13 cellular contexts compared by ENCODE assay signal in genomic region chr3:73592154-73592877, GRCh38. TPM values are rescaled to one million over a fixed set of nuclear protein-coding genes. Genes with fewer than 3 reads are reported as not detected.
DNase-seq lines count a peak whose midpoint lies in the region; ATAC-seq and TF ChIP-seq lines count a peak whose summit lies in the region.
"Had no signal": no experiment of that assay in that cellular context is flagged by ENCODE, and none has a peak within 500 bp of the region (broad histone marks: within the 10 kb centered on the region; RNA-seq: fewer than 3 reads in every experiment).

No MANE protein-coding gene starts in this region.

- H3K27me3 Mint-ChIP-seq in brain (peaks cover 4% of the 10 kb centered on the region), Calu3 (ENCODE audit: unreplicated experiment) (no peaks in the 10 kb centered on the region)
- no peaks in the 10 kb centered on the region for H3K27me3 Mint-ChIP-seq in activated CD8-positive, alpha-beta T cell treated with anti-CD3 and anti-CD28 coated beads for 36 hours
- H3K27me3 Mint-ChIP-seq: activated CD4-positive, alpha-beta memory T cell treated with anti-CD3 and anti-CD28 coated beads for 36 hours had no signal

- BruUV-seq in Calu3 (replicated peaks; lab: Mats Ljungman, UMichigan), result no TSS peak

- peaks cover 0 to 13% (median 0%) of the 10 kb centered on the region in 5 experiments for H3K9me3 Mint-ChIP-seq in brain
- H3K9me3 Mint-ChIP-seq in activated CD8-positive, alpha-beta T cell treated with anti-CD3 and anti-CD28 coated beads for 36 hours, result no peaks in the 10 kb centered on the region
- peaks cover 6% of the 10 kb centered on the region for H3K9me3 Mint-ChIP-seq in Calu3 (ENCODE audit: low read depth, unreplicated experiment)
- H3K9me3 Mint-ChIP-seq: activated CD4-positive, alpha-beta memory T cell treated with anti-CD3 and anti-CD28 coated beads for 36 hours had no signal

- ATAC-seq in activated CD8-positive, alpha-beta T cell treated with anti-CD3 and anti-CD28 coated beads for 36 hours, result no peak
- ATAC-seq in HG03520 (IDR thresholded peaks at IDR 0.05; ENCODE audit: unreplicated experiment), result no peak

- DNase-seq in NCI-H510A treated with DMSO at 0.1 percent for 48 hours (lab: John Stamatoyannopoulos, UW), result peak; percentile 40
- DNase-seq in NCI-H510A (lab: John Stamatoyannopoulos, UW), result no peak
- DNase-seq in NCI-H146 treated with DMSO at 0.1 percent for 48 hours (lab: John Stamatoyannopoulos, UW; ENCODE audit: unreplicated experiment), result peak; percentile 26
- DNase-seq in renal cortical epithelial cell (ENCODE audit: low read depth), result peak; percentile 75
- no peak for DNase-seq in activated CD8-positive, alpha-beta T cell treated with anti-CD3 and anti-CD28 coated beads for 36 hours
- no peak for DNase-seq in Calu3
- DNase-seq: activated CD4-positive, alpha-beta memory T cell treated with anti-CD3 and anti-CD28 coated beads for 36 hours; activated effector memory CD4-positive, alpha-beta T cell treated with Interleukin-2 at 50 U/mL for 16 hours; esophagus squamous epithelium; hypothalamus; stimulated activated naive CD4-positive, alpha-beta T cell treated with Interleukin-2 at 50 U/mL for 16 hours had no signal

- H3K36me3 Mint-ChIP-seq in brain (peaks cover 67% of the 10 kb centered on the region), Calu3 (ENCODE audit: insufficient read depth, unreplicated experiment) (no peaks in the 10 kb centered on the region)
- no peaks in the 10 kb centered on the region for H3K36me3 Mint-ChIP-seq in activated CD8-positive, alpha-beta T cell treated with anti-CD3 and anti-CD28 coated beads for 36 hours (ENCODE audit: low read depth)
- H3K36me3 Mint-ChIP-seq: activated CD4-positive, alpha-beta memory T cell treated with anti-CD3 and anti-CD28 coated beads for 36 hours had no signal

- intact Hi-C loops in activated CD8-positive, alpha-beta T cell treated with anti-CD3 and anti-CD28 coated beads for 36 hours (cut with micrococcal nuclease), result no loop called here
- intact Hi-C loops in Calu3 (cut with micrococcal nuclease; ENCODE audit: unreplicated experiment), result no loop called here

- POLR2A ChIA-PET in activated CD8-positive, alpha-beta T cell treated with anti-CD3 and anti-CD28 coated beads for 36 hours (lab: Charles Lee), result no interaction called here

- TF ChIP-seq CTCF in brain (conservative IDR thresholded peaks at IDR 0.05) (no peak), Calu3 (IDR thresholded peaks at IDR 0.05; ENCODE audit: unreplicated experiment) (no peak)
- TF ChIP-seq CTCF in activated CD8-positive, alpha-beta T cell treated with anti-CD3 and anti-CD28 coated beads for 36 hours (IDR thresholded peaks at IDR 0.05), result no peak

- H3K4me3 Mint-ChIP-seq in brain (peak overlapping the region in 3 of 5 experiments; percentile 17 to 63 (median 36)), Calu3 (ENCODE audit: low read depth, unreplicated experiment) (no peak overlapping the region)
- no peak overlapping the region for H3K4me3 Mint-ChIP-seq in activated CD8-positive, alpha-beta T cell treated with anti-CD3 and anti-CD28 coated beads for 36 hours
- H3K4me3 Mint-ChIP-seq: activated CD4-positive, alpha-beta memory T cell treated with anti-CD3 and anti-CD28 coated beads for 36 hours had no signal

- H3K4me1 Mint-ChIP-seq in brain (peaks cover 78% of the 10 kb centered on the region), Calu3 (ENCODE audit: low read depth, unreplicated experiment) (no peaks in the 10 kb centered on the region)
- H3K4me1 Mint-ChIP-seq in activated CD8-positive, alpha-beta T cell treated with anti-CD3 and anti-CD28 coated beads for 36 hours (ENCODE audit: low read depth), result no peaks in the 10 kb centered on the region

- CTCF ChIA-PET in activated CD8-positive, alpha-beta T cell treated with anti-CD3 and anti-CD28 coated beads for 36 hours (lab: Charles Lee), result no interaction called here
- CTCF ChIA-PET in Calu3 (lab: Charles Lee), result no interaction called here

- H3K27ac Mint-ChIP-seq in brain (peak overlapping the region in 4 of 5 experiments; percentile 37 to 88 (median 82)), Calu3 (ENCODE audit: unreplicated experiment) (no peak overlapping the region)
- no peak overlapping the region for H3K27ac Mint-ChIP-seq in activated CD8-positive, alpha-beta T cell treated with anti-CD3 and anti-CD28 coated beads for 36 hours
- H3K27ac Mint-ChIP-seq: activated CD4-positive, alpha-beta memory T cell treated with anti-CD3 and anti-CD28 coated beads for 36 hours had no signal

RNA-seq across cellular contexts. Expression of gene PDZRN3, which starts 32.4 kb away (rescaled TPM):
- polyA plus RNA-seq in brain (ENCODE audit: insufficient read depth, low read depth, low replicate concordance), result 14.2 TPM
- total RNA-seq in renal cortical epithelial cell, result 0.17 and 0.30 TPM in 2 replicates
- total RNA-seq in activated CD8-positive, alpha-beta T cell treated with anti-CD3 and anti-CD28 coated beads for 36 hours, result not detected
- not detected in 2 replicates for total RNA-seq in Calu3 (2022)
- total RNA-seq: activated CD4-positive, alpha-beta memory T cell treated with anti-CD3 and anti-CD28 coated beads for 36 hours had no signal

Comparison
In these comparisons a context has a peak if more than half of its experiments do, and no peak if none do; other contexts are left out.
1. DNase-seq: peak in NCI-H510A treated with DMSO at 0.1 percent for 48 hours (single experiment), NCI-H146 treated with DMSO at 0.1 percent for 48 hours (single experiment) and renal cortical epithelial cell (single experiment); none in NCI-H510A (single experiment), activated CD8-positive, alpha-beta T cell treated with anti-CD3 and anti-CD28 coated beads for 36 hours (single experiment) and Calu3 (single experiment).
2. H3K27ac Mint-ChIP-seq: peak in brain (4 of 5); none in activated CD8-positive, alpha-beta T cell treated with anti-CD3 and anti-CD28 coated beads for 36 hours (single experiment) and Calu3 (single experiment).
3. H3K4me3 Mint-ChIP-seq: peak in brain (3 of 5); none in activated CD8-positive, alpha-beta T cell treated with anti-CD3 and anti-CD28 coated beads for 36 hours (single experiment) and Calu3 (single experiment).